ENCODE assay signal across 1 cellular context in genomic region chr17:81557276-81558114, GRCh38.
TF ChIP-seq lines count a peak whose summit lies in the region.

No MANE protein-coding gene starts in this region.

TF ChIP-seq in HepG2, 621 proteins besides CTCF, POLR2A, EP300 and RAD21:
- no peak for TF ChIP-seq PTBP1 (IDR thresholded peaks at IDR 0.05; ENCODE audit: low read depth, low read length, poor library complexity, severe bottlenecking)
- 0 out of 2 replicates have a peak, but pooled peaks have one; percentile 32 for TF ChIP-seq BORCS8-MEF2B (CRISPR knock-in tag; IDR thresholded peaks at IDR 0.05)
- peak; percentile 50; the same call in 1 of the 2 replicates for TF ChIP-seq POLR2G (IDR thresholded peaks at IDR 0.05; ENCODE audit: low read depth, low read length)
- peak; percentile 84 for TF ChIP-seq AGO2 (optimal IDR thresholded peaks at IDR 0.05; ENCODE audit: low read depth, low read length)
- peak; percentile 33 for TF ChIP-seq AGO1 (IDR thresholded peaks at IDR 0.05; ENCODE audit: low read depth, low read length, poor library complexity, severe bottlenecking)
- TF ChIP-seq HDAC6 (IDR thresholded peaks at IDR 0.05; ENCODE audit: low read depth, low read length): no peak
- 0 out of 2 replicates have a peak, but pooled peaks have one; percentile 25 for TF ChIP-seq POLR2AphosphoS5 (IDR thresholded peaks at IDR 0.05; ENCODE audit: low read depth, low read length)
- TF ChIP-seq RARG (CRISPR knock-in tag; IDR thresholded peaks at IDR 0.05; ENCODE audit: low read depth): no peak
- 0 out of 2 replicates have a peak, but pooled peaks have one; percentile 13 for TF ChIP-seq ZNF326 (CRISPR knock-in tag; IDR thresholded peaks at IDR 0.05; ENCODE audit: borderline replicate concordance)
